Comparison of ENCODE assay signal across 8 cellular contexts in genomic region chr3:132399054-132399929, GRCh38. TPM values are rescaled to one million over a fixed set of nuclear protein-coding genes. Genes with fewer than 3 reads are reported as not detected.
DNase-seq lines count a peak whose midpoint lies in the region; ATAC-seq and TF ChIP-seq lines count a peak whose summit lies in the region.

No MANE protein-coding gene starts in this region.

- peak; percentile 96 for TF ChIP-seq CTCF in OCI-LY3 (IDR thresholded peaks at IDR 0.05; ENCODE audit: low read depth, low read length)
- TF ChIP-seq CTCF in chondrocyte (IDR thresholded peaks at IDR 0.05), result peak; percentile 96
- peak; percentile 64 to 77 (median 72) for TF ChIP-seq CTCF in right lobe of liver (IDR thresholded peaks at IDR 0.05)

- peak; percentile 32 for DNase-seq in stimulated activated CD4-positive, alpha-beta T cell treated with anti-CD3 and anti-CD28 coated beads, Interleukin-15, amount 100 ng/mL, for 24 hours
- DNase-seq in stimulated activated CD4-positive, alpha-beta T cell treated with anti-CD3 and anti-CD28 coated beads, Interleukin-12 subunit alpha, Interleukin-12 subunit beta, amount 100 ng/mL, for 4 hours, result no peak
- DNase-seq in HPDE6-E6E7 (ENCODE audit: extremely low spot score) (peak; percentile 49), chondrocyte (ENCODE audit: low spot score) (no peak), right lobe of liver (no peak), aorta (no peak), cortex of kidney (lab: John Stamatoyannopoulos, UW) (no peak)

- no peaks in the 10 kb centered on the region for H3K79me2 ChIP-seq in OCI-LY3 (ENCODE audit: low read length)

- H3K4me1 ChIP-seq in OCI-LY3 (ENCODE audit: low read length) (peaks cover 15% of the 10 kb centered on the region), right lobe of liver (no peaks in the 10 kb centered on the region), aorta (ENCODE audit: control insufficient read depth in 1 of 2, insufficient read depth in 2 of 2, low read length in 2 of 2) (no peaks in the 10 kb centered on the region)

- peaks cover 3% of the 10 kb centered on the region for H3K9me3 Mint-ChIP-seq in chondrocyte (ENCODE audit: low read depth)

- H3K4me1 Mint-ChIP-seq in chondrocyte (ENCODE audit: low read depth), result peaks cover 3% of the 10 kb centered on the region

- no peak for TF ChIP-seq POLR2A in right lobe of liver (IDR thresholded peaks at IDR 0.05)

- H3K4me3 Mint-ChIP-seq in chondrocyte (ENCODE audit: unreplicated experiment), result no peak overlapping the region

- ATAC-seq in right lobe of liver, result peak; percentile 70 to 85 (median 74)
- ATAC-seq in aorta (ENCODE audit: low FRiP score), result peak; percentile 63

- no peak overlapping the region for H2AFZ ChIP-seq in OCI-LY3 (ENCODE audit: low read depth, low read length)

- H3K36me3 ChIP-seq in OCI-LY3 (replicated peaks; ENCODE audit: low read depth, low read length), result no peaks in the 10 kb centered on the region
- H3K36me3 ChIP-seq in right lobe of liver, result no peaks in the 10 kb centered on the region
- no peaks in the 10 kb centered on the region for H3K36me3 ChIP-seq in aorta (ENCODE audit: control insufficient read depth in 1 of 2, insufficient read depth in 2 of 2, low read length in 1 of 2)

- H3K9ac ChIP-seq in OCI-LY3 (ENCODE audit: low read length), result no peak overlapping the region

- no peaks in the 10 kb centered on the region for H3K36me3 Mint-ChIP-seq in chondrocyte (ENCODE audit: low read depth)

- no peak overlapping the region for H3K4me3 ChIP-seq in OCI-LY3 (ENCODE audit: low read length)
- no peak overlapping the region for H3K4me3 ChIP-seq in right lobe of liver
- H3K4me3 ChIP-seq in aorta (ENCODE audit: low read length in 2 of 2), result no peak overlapping the region

- H3K4me2 ChIP-seq in OCI-LY3 (ENCODE audit: low read length), result 0 out of 2 replicates have a peak overlapping the region, but pooled peaks have one; percentile 21

- no peak overlapping the region for H3K27ac Mint-ChIP-seq in chondrocyte (ENCODE audit: unreplicated experiment)

- peaks cover 20% of the 10 kb centered on the region; the same call in 1 of the 2 replicates for H3K27me3 ChIP-seq in OCI-LY3 (ENCODE audit: low read depth, low read length)
- no peaks in the 10 kb centered on the region for H3K27me3 ChIP-seq in right lobe of liver
- no peaks in the 10 kb centered on the region for H3K27me3 ChIP-seq in aorta (ENCODE audit: control insufficient read depth in 1 of 2, insufficient read depth in 2 of 2, low read length in 1 of 2)

- H3K27ac ChIP-seq in OCI-LY3 (ENCODE audit: low read length) (no peak overlapping the region), right lobe of liver (no peak overlapping the region), aorta (ENCODE audit: low read depth in 1 of 2, low read length in 2 of 2) (no peak overlapping the region)

- intact Hi-C loops in right lobe of liver (cut with DNase I) (no loop called here), aorta (cut with DNase I) (loop anchor here (1.0 to 10.0 kb wide), 3 partner anchors 42 to 144 kb away; no protein-coding TSS in a partner anchor)

- H3K27me3 Mint-ChIP-seq in chondrocyte (ENCODE audit: low read depth), result peaks cover 32% of the 10 kb centered on the region

- 61% methylated on average over 5 of the region's 5 CpGs for WGBS in right lobe of liver (ENCODE audit: insufficient coverage, low coverage, low lambda C conversion rate, missing lambda C conversion rate)
- WGBS in aorta, 2 donors, result 63 to 66% methylated on average over 5 of the region's 5 CpGs

- H4K20me1 ChIP-seq in OCI-LY3 (ENCODE audit: insufficient read depth, low read length), result no peaks in the 10 kb centered on the region

- H3K9me3 ChIP-seq in OCI-LY3 (ENCODE audit: insufficient read depth, low read length), result no peaks in the 10 kb centered on the region
- no peaks in the 10 kb centered on the region for H3K9me3 ChIP-seq in right lobe of liver
- H3K9me3 ChIP-seq in aorta (ENCODE audit: control insufficient read depth, low read length), result peaks cover 2% of the 10 kb centered on the region

RNA-seq across cellular contexts. Expression of gene DNAJC13, which starts 18.0 kb away (rescaled TPM):
- total RNA-seq in chondrocyte (49.1 to 61.4 TPM (median 51.8 TPM) in 3 replicates), right lobe of liver (10 to 100 TPM; 12.6 to 19.4 (median 18.3) TPM), aorta (10 to 100 TPM; 49.8 to 70.4 TPM)
- polyA plus RNA-seq in aorta, result 10 to 100 TPM; 12.0 to 16.0 TPM

Comparison
In these comparisons a context has a peak if more than half of its experiments do, and no peak if none do; other contexts are left out.
1. DNase-seq: peak in stimulated activated CD4-positive, alpha-beta T cell treated with anti-CD3 and anti-CD28 coated beads, Interleukin-15, amount 100 ng/mL, for 24 hours (single experiment) and HPDE6-E6E7 (single experiment); none in stimulated activated CD4-positive, alpha-beta T cell treated with anti-CD3 and anti-CD28 coated beads, Interleukin-12 subunit alpha, Interleukin-12 subunit beta, amount 100 ng/mL, for 4 hours (single experiment), chondrocyte (single experiment), right lobe of liver (0 of 3), aorta (0 of 2) and cortex of kidney (single experiment).
2. intact Hi-C loops: an anchor here in aorta (1.0 to 10.0 kb wide); none called in right lobe of liver.
3. Peak in every context shown above with its lines, with median percentiles within 50 percentile points of each other: CTCF ChIP-seq.